In genomic region chr6:11021714-11022113, GRCh38 we compare ENCODE assay signal across 24 cellular contexts. TPM values are rescaled to one million over a fixed set of nuclear protein-coding genes. Genes with fewer than 3 reads are reported as not detected.
"Had no signal": no experiment of that assay in that cellular context is flagged by ENCODE, and none has a peak within 500 bp of the region (broad histone marks: within the 10 kb centered on the region; RNA-seq: fewer than 3 reads in every experiment).

No MANE protein-coding gene starts in this region.

- H3K4me1 ChIP-seq: body of pancreas, esophagus squamous epithelium, transverse colon had no signal

- DNase-seq: activated CD4-positive, alpha-beta T cell treated with anti-CD3 and anti-CD28 coated beads for 48 hours; activated CD4-positive, CD25-positive, alpha-beta regulatory T cell; activated CD8-positive, alpha-beta T cell treated with anti-CD3 and anti-CD28 coated beads for 36 hours; activated naive CD4-positive, alpha-beta T cell treated with Interleukin-2 at 50 U/mL for 16 hours; activated naive CD8-positive, alpha-beta T cell treated with anti-CD3 and anti-CD28 coated beads, Interleukin-2, amount 10 ng/mL, durations not matched to agents 7 days and 5 days; activated T-cell treated with anti-CD3 and anti-CD28 coated beads, Interleukin-2, amount 50 U/mL, for 24 hours; amygdala; body of pancreas; effector CD8-positive, alpha-beta T cell; esophagus squamous epithelium; left cardiac atrium; occipital lobe; stimulated activated CD4-positive, alpha-beta T cell treated with anti-CD3 and anti-CD28 coated beads, Interleukin-12 subunit alpha, Interleukin-12 subunit beta, amount 100 ng/mL, for 4 hours; stimulated activated CD4-positive, alpha-beta T cell treated with anti-CD3 and anti-CD28 coated beads, Interleukin-1b, Interleukin-23, amount 100 ng/mL, for 48 hours; stimulated activated CD8-positive, alpha-beta memory T cell treated with anti-CD3 and anti-CD28 coated beads, Interleukin-4, amount 100 ng/mL, for 48 hours; stimulated activated naive CD4-positive, alpha-beta T cell treated with Interleukin-2 at 50 U/mL for 16 hours; transverse colon had no signal

- H3K4me3 Mint-ChIP-seq: activated CD8-positive, alpha-beta T cell treated with anti-CD3 and anti-CD28 coated beads for 36 hours; activated naive CD8-positive, alpha-beta T cell treated with anti-CD3 and anti-CD28 coated beads, Interleukin-2, amount 10 ng/mL, durations not matched to agents 7 days and 5 days; activated T-cell treated with anti-CD3 and anti-CD28 coated beads, Interleukin-2, amount 50 U/mL, for 24 hours; central memory CD8-positive, alpha-beta T cell; mesothelial cell of epicardium; natural killer cell treated with Interleukin-12 subunit alpha and Interleukin-12 subunit beta and Interleukin-15 and Interleukin-18, amount 100 ng/mL, for 72 hours; T-helper 2 cell treated with Interferon-gamma antibody and Interleukin-4, amounts not matched to agents 5 μg/mL and 100 μg/mL, for 36 hours had no signal

- ATAC-seq: activated CD8-positive, alpha-beta T cell treated with anti-CD3 and anti-CD28 coated beads for 36 hours; body of pancreas; left cardiac atrium had no signal

- H3K4me3 ChIP-seq: body of pancreas, esophagus squamous epithelium, hepatocyte, lung, transverse colon had no signal

- H3K36me3 Mint-ChIP-seq: activated naive CD8-positive, alpha-beta T cell treated with anti-CD3 and anti-CD28 coated beads, Interleukin-2, amount 10 ng/mL, durations not matched to agents 7 days and 5 days; mesothelial cell of epicardium; natural killer cell treated with Interleukin-12 subunit alpha and Interleukin-12 subunit beta and Interleukin-15 and Interleukin-18, amount 100 ng/mL, for 72 hours had no signal

- H2AFZ ChIP-seq: hepatocyte had no signal

- H3K27ac ChIP-seq: body of pancreas, esophagus squamous epithelium, hepatocyte, transverse colon had no signal

- H3K9me3 ChIP-seq: body of pancreas, esophagus squamous epithelium, transverse colon had no signal

- H3K4me2 ChIP-seq: hepatocyte had no signal

- H3K4me1 Mint-ChIP-seq: activated naive CD8-positive, alpha-beta T cell treated with anti-CD3 and anti-CD28 coated beads, Interleukin-2, amount 10 ng/mL, durations not matched to agents 7 days and 5 days; central memory CD8-positive, alpha-beta T cell had no signal

- H3K9me3 Mint-ChIP-seq: activated CD8-positive, alpha-beta T cell treated with anti-CD3 and anti-CD28 coated beads for 36 hours; activated naive CD8-positive, alpha-beta T cell treated with anti-CD3 and anti-CD28 coated beads, Interleukin-2, amount 10 ng/mL, durations not matched to agents 7 days and 5 days; activated T-cell treated with anti-CD3 and anti-CD28 coated beads, Interleukin-2, amount 50 U/mL, for 24 hours; activated T-helper 2 cell treated with anti-CD3 and anti-CD28 coated beads, Interferon-gamma antibody, Interleukin-2, Interleukin-4, amounts not matched to agents 10 μg/mL and 5 μg/mL and 100 μg/mL, durations not matched to agents 14 hours and 24 hours and 36 hours; central memory CD8-positive, alpha-beta T cell; mesothelial cell of epicardium; natural killer cell treated with Interleukin-12 subunit alpha and Interleukin-12 subunit beta and Interleukin-15 and Interleukin-18, amount 100 ng/mL, for 72 hours; T-helper 2 cell treated with Interferon-gamma antibody and Interleukin-4, amounts not matched to agents 5 μg/mL and 100 μg/mL, for 36 hours had no signal

- H3K27me3 ChIP-seq: body of pancreas, hepatocyte had no signal

- H3K36me3 ChIP-seq: esophagus squamous epithelium, transverse colon had no signal

- H3K27ac Mint-ChIP-seq: activated CD8-positive, alpha-beta T cell treated with anti-CD3 and anti-CD28 coated beads for 36 hours; activated naive CD8-positive, alpha-beta T cell treated with anti-CD3 and anti-CD28 coated beads, Interleukin-2, amount 10 ng/mL, durations not matched to agents 7 days and 5 days; activated T-cell treated with anti-CD3 and anti-CD28 coated beads, Interleukin-2, amount 50 U/mL, for 24 hours; activated T-helper 2 cell treated with anti-CD3 and anti-CD28 coated beads, Interferon-gamma antibody, Interleukin-2, Interleukin-4, amounts not matched to agents 10 μg/mL and 5 μg/mL and 100 μg/mL, durations not matched to agents 14 hours and 24 hours and 36 hours; mesothelial cell of epicardium; natural killer cell treated with Interleukin-12 subunit alpha and Interleukin-12 subunit beta and Interleukin-15 and Interleukin-18, amount 100 ng/mL, for 72 hours; T-helper 2 cell treated with Interferon-gamma antibody and Interleukin-4, amounts not matched to agents 5 μg/mL and 100 μg/mL, for 36 hours had no signal

RNA-seq across cellular contexts. Expression of gene ELOVL2, which starts 22.4 kb away (rescaled TPM):
- total RNA-seq: activated CD8-positive, alpha-beta T cell treated with anti-CD3 and anti-CD28 coated beads for 36 hours; activated naive CD8-positive, alpha-beta T cell treated with anti-CD3 and anti-CD28 coated beads, Interleukin-2, amount 10 ng/mL, durations not matched to agents 7 days and 5 days; activated T-helper 2 cell treated with anti-CD3 and anti-CD28 coated beads, Interferon-gamma antibody, Interleukin-2, Interleukin-4, amounts not matched to agents 10 μg/mL and 5 μg/mL and 100 μg/mL, durations not matched to agents 14 hours and 24 hours and 36 hours; natural killer cell treated with Interleukin-12 subunit alpha and Interleukin-12 subunit beta and Interleukin-15 and Interleukin-18, amount 100 ng/mL, for 72 hours had no signal
